In the genomic region with DNA sequence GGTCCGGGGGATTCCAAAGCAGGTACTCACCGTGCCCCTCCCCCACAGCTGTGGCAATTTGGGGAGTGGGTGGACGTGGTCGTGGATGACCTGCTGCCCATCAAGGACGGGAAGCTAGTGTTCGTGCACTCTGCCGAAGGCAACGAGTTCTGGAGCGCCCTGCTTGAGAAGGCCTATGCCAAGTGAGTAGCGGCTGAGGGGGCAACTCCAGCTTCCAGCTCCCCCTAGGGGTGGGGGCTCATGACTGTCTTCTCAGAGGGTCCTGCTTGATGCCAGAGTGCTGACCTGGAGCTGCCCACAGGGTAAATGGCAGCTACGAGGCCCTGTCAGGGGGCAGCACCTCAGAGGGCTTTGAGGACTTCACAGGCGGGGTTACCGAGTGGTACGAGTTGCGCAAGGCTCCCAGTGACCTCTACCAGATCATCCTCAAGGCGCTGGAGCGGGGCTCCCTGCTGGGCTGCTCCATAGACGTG, we compare ENCODE assay signal across 16 cellular contexts. TPM values are rescaled to one million over a fixed set of nuclear protein-coding genes. Genes with fewer than 3 reads are reported as not detected.
DNase-seq lines count a peak whose midpoint lies in the region; ATAC-seq and TF ChIP-seq lines count a peak whose summit lies in the region.
"Had no signal": no experiment of that assay in that cellular context is flagged by ENCODE, and none has a peak within 500 bp of the region (broad histone marks: within the 10 kb centered on the region; RNA-seq: fewer than 3 reads in every experiment).

No MANE protein-coding gene starts in this region.

- no peak overlapping the region for H3K4me3 ChIP-seq in GM06990 (replicated peaks; ENCODE audit: low read depth, low read length)
- H3K4me3 ChIP-seq in HUES6 (ENCODE audit: low read depth, low read length), result peak overlapping the region; percentile 17
- H3K4me3 ChIP-seq in astrocyte of the cerebellum (ENCODE audit: low read depth, low read length), result no peak overlapping the region
- H3K4me3 ChIP-seq: sigmoid colon had no signal

- in situ Hi-C loops in astrocyte of the cerebellum (cut with HindIII; ENCODE audit: low sequenced_read_pairs), result no loop called here

- H3K27me3 ChIP-seq in GM06990 (replicated peaks; ENCODE audit: control insufficient read depth, insufficient read depth, low read length), result no peaks in the 10 kb centered on the region
- H3K27me3 ChIP-seq in HUES6 (ENCODE audit: control insufficient read depth, insufficient read depth, low read length), result no peaks in the 10 kb centered on the region
- H3K27me3 ChIP-seq: sigmoid colon had no signal

- H3K9me3 ChIP-seq in HUES6 (ENCODE audit: control insufficient read depth, insufficient read depth, low read depth, low read length), result no peaks in the 10 kb centered on the region
- H3K9me3 ChIP-seq: sigmoid colon had no signal

- TF ChIP-seq CTCF in GM06990 (IDR thresholded peaks at IDR 0.05; ENCODE audit: insufficient read depth, low read length, poor library complexity, severe bottlenecking) (peak; percentile 8), astrocyte of the cerebellum (IDR thresholded peaks at IDR 0.05; ENCODE audit: low read depth, low read length, missing control alignments) (peak; percentile 2)

- peaks cover 41% of the 10 kb centered on the region for H3K4me1 ChIP-seq in HUES6 (ENCODE audit: control insufficient read depth, insufficient read depth, low read length)

- no peak overlapping the region for H3K9ac ChIP-seq in HUES6 (ENCODE audit: low read length)

- H3K27ac ChIP-seq in HUES6 (ENCODE audit: low read depth, low read length), result no peak overlapping the region
- H3K27ac ChIP-seq: C4-2B, epithelial cell of prostate, sigmoid colon had no signal

- DNase-seq in GM06990 (ENCODE audit: extremely low read depth, insufficient read length) (no peak), astrocyte of the cerebellum (ENCODE audit: low read depth) (no peak), left lobe of liver (ENCODE audit: low spot score) (peak; percentile 45), amygdala (lab: John Stamatoyannopoulos, UW) (no peak)
- DNase-seq in stimulated activated CD4-positive, alpha-beta T cell treated with anti-CD3 and anti-CD28 coated beads, Interleukin-1b, Interleukin-23, amount 100 ng/mL, for 48 hours, result no peak
- DNase-seq: activated B cell treated with CpG ODN at 0.5 μM for 24 hours; activated T-cell treated with anti-CD3 and anti-CD28 coated beads for 4 hours; NCI-H1092; sigmoid colon; stimulated activated naive CD8-positive, alpha-beta T cell treated with anti-CD3 and anti-CD28 coated beads, Interleukin-15, Interleukin-2, amounts not matched to agents 100 U/mL and 50 U/mL, for 24 hours had no signal

- ATAC-seq in left lobe of liver (no peak), HG03432 (IDR thresholded peaks at IDR 0.05; ENCODE audit: unreplicated experiment) (no peak), GM19328 (IDR thresholded peaks at IDR 0.05; ENCODE audit: unreplicated experiment) (no peak)
- ATAC-seq: stimulated activated naive CD8-positive, alpha-beta T cell treated with anti-CD3 and anti-CD28 coated beads, Interleukin-15, Interleukin-2, amounts not matched to agents 100 U/mL and 50 U/mL, for 24 hours had no signal

- H3K36me3 ChIP-seq in GM06990 (ENCODE audit: control insufficient read depth, insufficient read depth, low read length) (peaks cover 39% of the 10 kb centered on the region), HUES6 (ENCODE audit: control insufficient read depth, insufficient read depth, low read length) (peaks cover 53% of the 10 kb centered on the region)

RNA-seq across cellular contexts. Expression of gene CAPN1, which starts 4.2 kb away (rescaled TPM):
- 81.0 TPM for total RNA-seq in left lobe of liver

RNA-seq across cellular contexts. Expression of gene SPDYC, which starts 15.9 kb away (rescaled TPM):
- total RNA-seq in left lobe of liver, result 1.2 TPM
- total RNA-seq: activated B cell treated with CpG ODN at 0.5 μM for 24 hours, cerebellum, sigmoid colon had no signal

RNA-seq across cellular contexts. Expression of gene SYVN1, which starts 51.6 kb away (rescaled TPM):
- total RNA-seq in left lobe of liver, result 110 TPM
